Comparison of ENCODE assay signal across 20 cellular contexts in the genomic region with DNA sequence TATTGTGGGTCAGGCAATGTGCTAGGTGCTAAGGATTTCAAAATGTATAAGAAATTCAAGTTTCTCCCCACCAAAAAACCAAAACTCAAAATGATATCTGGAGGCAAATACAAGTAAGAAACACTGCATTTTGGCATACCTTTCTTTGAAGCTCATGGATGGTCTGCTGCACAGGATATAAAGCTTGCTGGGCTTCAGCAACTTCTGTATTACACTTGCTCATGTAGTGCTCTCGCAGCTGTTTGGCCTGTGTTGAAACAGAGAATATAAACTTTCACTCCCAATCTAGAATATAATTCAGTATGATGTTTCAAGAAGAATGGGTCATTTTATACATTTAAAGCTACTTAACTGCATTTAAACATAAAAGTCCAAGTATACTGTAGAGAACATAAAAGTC. TPM values are rescaled to one million over a fixed set of nuclear protein-coding genes. Genes with fewer than 3 reads are reported as not detected.
DNase-seq lines count a peak whose midpoint lies in the region; ATAC-seq, FAIRE-seq and TF ChIP-seq lines count a peak whose summit lies in the region.
"Had no signal": no experiment of that assay in that cellular context is flagged by ENCODE, and none has a peak within 500 bp of the region (broad histone marks: within the 10 kb centered on the region; RNA-seq: fewer than 3 reads in every experiment).

No MANE protein-coding gene starts in this region.

- TF ChIP-seq POLR2A in K562 (conservative IDR thresholded peaks at IDR 0.05) = no peak

- intact Hi-C loops in K562 (cut with micrococcal nuclease) = no loop called here

- H3K9me1 ChIP-seq in K562 (ENCODE audit: control insufficient read depth, insufficient read depth, low read length) = no peaks in the 10 kb centered on the region

- no peaks in the 10 kb centered on the region for H3K27me3 ChIP-seq in K562 (ENCODE audit: control insufficient read depth in 2 of 2, insufficient read depth in 2 of 2, low read length in 2 of 2)
- H3K27me3 ChIP-seq: BLaER1 treated with 17β-estradiol and CSF1 and Interleukin-3, amounts not matched to agents 10 nM and 100 nM had no signal

- no TSS peak for BruUV-seq in K562 (replicated peaks; lab: Mats Ljungman, UMichigan)

- no peak overlapping the region for H3K4me2 ChIP-seq in K562 (ENCODE audit: insufficient read depth, low read length)
- H3K4me2 ChIP-seq: BLaER1 treated with 17β-estradiol and CSF1 and Interleukin-3, amounts not matched to agents 10 nM and 100 nM; KMS-11 had no signal

- H2AFZ ChIP-seq in K562 (ENCODE audit: low read depth, low read length) = no peak overlapping the region

- POLR2A ChIA-PET in K562 (lab: Yijun Ruan, JAX) = no interaction called here

- H3K9ac ChIP-seq in K562 (ENCODE audit: insufficient read depth in 1 of 2, low read depth in 2 of 2, low read length in 2 of 2) = no peak overlapping the region
- H3K9ac ChIP-seq: BLaER1 treated with 17β-estradiol and CSF1 and Interleukin-3, amounts not matched to agents 10 nM and 100 nM; KMS-11 had no signal

- TF ChIP-seq EP300 in K562 (IDR thresholded peaks at IDR 0.05; ENCODE audit: low read length) = no peak

- H4K20me1 ChIP-seq in K562 (replicated peaks; ENCODE audit: control insufficient read depth, insufficient read depth, low read length) = no peaks in the 10 kb centered on the region
- H4K20me1 ChIP-seq: BLaER1 treated with 17β-estradiol and CSF1 and Interleukin-3, amounts not matched to agents 10 nM and 100 nM had no signal

- no peak for TF ChIP-seq RAD21 in K562 (CRISPR knock-in tag; conservative IDR thresholded peaks at IDR 0.05 in 1 of 2, IDR thresholded peaks at IDR 0.05 in 1 of 2)

- FAIRE-seq in GM18507 (lab: Jason Lieb, UNC) (peak; percentile 26), K562 (lab: Jason Lieb, UNC) (peak; percentile 23)
- FAIRE-seq: D721Med had no signal

- peak; percentile 47 for ATAC-seq in GM19467 (IDR thresholded peaks at IDR 0.05; ENCODE audit: unreplicated experiment)
- ATAC-seq in GM21619 (IDR thresholded peaks at IDR 0.05; ENCODE audit: unreplicated experiment) = peak; percentile 52
- no peak for ATAC-seq in K562
- ATAC-seq: HCT116 had no signal

- in situ Hi-C loops in K562 (cut with MboI) = no loop called here

- WGBS in K562 (ENCODE audit: insufficient coverage, low coverage, missing lambda C conversion rate) = 100% methylated on average over 1 of the region's 1 CpG

- no peak for DNase-seq in GM18507 (ENCODE audit: extremely low spot score, insufficient read length, low read depth)
- DNase-seq in K562 (ENCODE audit: extremely low read depth in 1 of 4, low spot score in 3 of 4) = no peak
- no peak for DNase-seq in GM19240 (ENCODE audit: insufficient read length, low spot score)
- no peak for DNase-seq in mucosa of gallbladder (ENCODE audit: low spot score)
- no peak for DNase-seq in NCI-H446 (lab: John Stamatoyannopoulos, UW)
- DNase-seq in NCI-H345 treated with DMSO at 0.1 percent for 48 hours (lab: John Stamatoyannopoulos, UW; ENCODE audit: unreplicated experiment) = no peak
- DNase-seq: Caco-2; CD4-positive, CD25-positive, alpha-beta regulatory T cell; DMS153; DMS79; GDM1; GOT3; H7; HFFc6 had no signal

- no peak overlapping the region for H3K27ac ChIP-seq in K562 (ENCODE audit: extremely low read depth, low read depth, low read length)
- H3K27ac ChIP-seq: BLaER1 treated with 17β-estradiol and CSF1 and Interleukin-3, amounts not matched to agents 10 nM and 100 nM; KMS-11 had no signal

- no peaks in the 10 kb centered on the region for H3K9me3 ChIP-seq in K562 (replicated peaks; ENCODE audit: control insufficient read depth, insufficient read depth, low read depth, low read length)
- H3K9me3 ChIP-seq: BLaER1 treated with 17β-estradiol and CSF1 and Interleukin-3, amounts not matched to agents 10 nM and 100 nM; Caco-2 had no signal

- no peaks in the 10 kb centered on the region for H3K4me1 ChIP-seq in K562 (replicated peaks in 1 of 2; ENCODE audit: control insufficient read depth in 2 of 2, insufficient read depth in 2 of 2, low read length in 2 of 2)
- H3K4me1 ChIP-seq: BLaER1 treated with 17β-estradiol and CSF1 and Interleukin-3, amounts not matched to agents 10 nM and 100 nM; Caco-2 had no signal

- H3K36me3 ChIP-seq in K562 (ENCODE audit: control insufficient read depth, insufficient read depth, low read length) = peaks cover 86% of the 10 kb centered on the region

- TF ChIP-seq CTCF in K562 (IDR thresholded peaks at IDR 0.05 in 2 of 3, conservative IDR thresholded peaks at IDR 0.05 in 1 of 3; ENCODE audit: insufficient read depth in 2 of 3, low read depth in 1 of 3, low read length in 3 of 3) = no peak

- CTCF ChIA-PET in K562 (lab: Yijun Ruan, JAX; ENCODE audit: low intra/inter-chr PET ratio) = interaction anchor here (0.7 kb wide), 1 partner anchor 11 kb away, joined by 3 read pairs; no protein-coding TSS in a partner anchor

- no peaks in the 10 kb centered on the region for H3K79me2 ChIP-seq in K562 (ENCODE audit: control insufficient read depth, insufficient read depth, low read length)

- H3K4me3 ChIP-seq in K562 = no peak overlapping the region
- H3K4me3 ChIP-seq: BLaER1 treated with 17β-estradiol and CSF1 and Interleukin-3, amounts not matched to agents 10 nM and 100 nM had no signal

TF ChIP-seq in K562, 482 proteins besides CTCF, POLR2A, EP300 and RAD21:
- no peak for TF ChIP-seq MCM7 (IDR thresholded peaks at IDR 0.05)
- TF ChIP-seq TCF7 (IDR thresholded peaks at IDR 0.05; ENCODE audit: borderline replicate concordance) = no peak
- TF ChIP-seq ZNF217 (CRISPR knock-in tag; IDR thresholded peaks at IDR 0.05) = no peak
TF ChIP-seq in K562: peak in this region for 0.

RNA-seq across cellular contexts. Expression of a gene that starts 39.6 kb away (rescaled TPM):
- 55.6 and 213 TPM in 2 replicates for total RNA-seq in K562 (2011; cell fraction: chromatin; rRNA removed; ENCODE audit: low replicate concordance)
- 19.7 and 32.4 TPM in 2 replicates for total RNA-seq in K562 (2011; cell fraction: nucleolus; rRNA removed)
- 54.6 and 86.8 TPM in 2 replicates for total RNA-seq in K562 (2011; cell fraction: nucleoplasm; rRNA removed)
- total RNA-seq in K562 (2014; rRNA removed) (18.2 and 20.8 TPM in 2 replicates), K562 (2014; rRNA removed; fragmentation: Illumina TruSeq; extraction: Trizol) (36.1 and 38.7 TPM in 2 replicates), K562 (2015; rRNA removed; fragmentation: Illumina TruSeq; extraction: Trizol) (31.9 and 34.7 TPM in 2 replicates), K562 (2021) (21.9 and 22.1 TPM in 2 replicates), mucosa of gallbladder (17.1 TPM)
- polyA plus RNA-seq in K562 (2011; rRNA removed) (21.5 and 26.9 TPM in 2 replicates), K562 (2014; fragmentation: Illumina TruSeq; extraction: Trizol) (18.5 and 23.0 TPM in 2 replicates), K562 (2014; fragmentation: Nextera tagmentation; extraction: Ambion mirVana) (1 to 10 TPM; 7.3 to 8.0 TPM), K562 (2014; rRNA removed) (13.1 and 16.0 TPM in 2 replicates)
- 6.2 and 9.2 TPM in 2 replicates for polyA plus RNA-seq in K562 (2011; cell fraction: cytosol; rRNA removed)
- 34.0 and 42.3 TPM in 2 replicates for polyA plus RNA-seq in K562 (2011; cell fraction: nucleus; rRNA removed)
- polyA plus RNA-seq in K562 (2012) = 10.2 and 11.2 TPM in 2 replicates
- 90.4 and 112 TPM in 2 replicates for polyA minus RNA-seq in K562 (2011; rRNA and poly(A)+ RNA removed)
- 19.2 and 25.3 TPM in 2 replicates for polyA minus RNA-seq in K562 (2011; cell fraction: cytosol; rRNA and poly(A)+ RNA removed)
- polyA minus RNA-seq in K562 (2011; cell fraction: nucleus; rRNA and poly(A)+ RNA removed) = 87.8 and 164 TPM in 2 replicates
